Comparison of ENCODE assay signal across 13 cellular contexts in the genomic region with DNA sequence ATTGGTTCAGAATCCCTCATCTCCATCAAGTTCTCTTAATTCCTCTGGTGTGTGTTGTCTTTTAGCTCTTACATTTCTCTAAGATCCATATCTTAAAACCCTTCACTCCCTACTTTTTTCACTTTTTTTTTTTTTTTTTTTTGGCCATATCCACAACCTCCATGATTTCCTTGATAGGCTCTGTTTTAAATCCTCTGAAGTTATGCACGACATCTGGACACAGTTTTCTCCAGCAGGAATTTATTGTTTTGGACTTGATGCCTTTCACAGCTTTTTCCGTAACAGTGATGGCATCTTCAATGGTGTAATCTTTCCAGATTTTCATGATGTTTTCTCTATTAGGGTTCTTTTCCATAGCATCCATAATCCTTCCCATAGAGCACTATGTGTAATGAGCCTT. TPM values are rescaled to one million over a fixed set of nuclear protein-coding genes. Genes with fewer than 3 reads are reported as not detected.
DNase-seq lines count a peak whose midpoint lies in the region; ATAC-seq and TF ChIP-seq lines count a peak whose summit lies in the region.
"Had no signal": no experiment of that assay in that cellular context is flagged by ENCODE, and none has a peak within 500 bp of the region (broad histone marks: within the 10 kb centered on the region; RNA-seq: fewer than 3 reads in every experiment).

No MANE protein-coding gene starts in this region.

- H3K4me3 ChIP-seq in mucosa of rectum (ENCODE audit: low read length in 2 of 2) (no peak overlapping the region), vagina (no peak overlapping the region)
- H3K4me3 ChIP-seq: right atrium auricular region had no signal

- TF ChIP-seq CTCF in vagina (IDR thresholded peaks at IDR 0.05): no peak

- no peak for ATAC-seq in activated T-helper 17 cell treated with anti-CD3 and anti-CD28 coated beads, Interleukin-2, amount 50 U/mL, for 72 hours (replicated peaks)
- ATAC-seq: natural killer cell treated with Interleukin-12 subunit alpha and Interleukin-12 subunit beta and Interleukin-15 and Interleukin-18, amount 100 ng/mL, for 72 hours had no signal

- peak overlapping the region; percentile 9 for H3K4me3 Mint-ChIP-seq in activated naive CD8-positive, alpha-beta T cell
- H3K4me3 Mint-ChIP-seq in activated naive CD8-positive, alpha-beta T cell treated with anti-CD3 and anti-CD28 coated beads for 36 hours: no peak overlapping the region
- no peak overlapping the region for H3K4me3 Mint-ChIP-seq in activated T-helper 17 cell treated with anti-CD3 and anti-CD28 coated beads, Interleukin-2, amount 50 U/mL, for 72 hours
- H3K4me3 Mint-ChIP-seq: natural killer cell treated with Interleukin-12 subunit alpha and Interleukin-12 subunit beta and Interleukin-15 and Interleukin-18, amount 100 ng/mL, for 72 hours had no signal

- H3K36me3 Mint-ChIP-seq in activated naive CD8-positive, alpha-beta T cell: peaks cover 8% of the 10 kb centered on the region
- peaks cover 36% of the 10 kb centered on the region for H3K36me3 Mint-ChIP-seq in activated naive CD8-positive, alpha-beta T cell treated with anti-CD3 and anti-CD28 coated beads for 36 hours
- H3K36me3 Mint-ChIP-seq in activated T-helper 17 cell treated with anti-CD3 and anti-CD28 coated beads, Interleukin-2, amount 50 U/mL, for 72 hours (ENCODE audit: low read depth): peaks cover 13% of the 10 kb centered on the region
- H3K36me3 Mint-ChIP-seq: natural killer cell treated with Interleukin-12 subunit alpha and Interleukin-12 subunit beta and Interleukin-15 and Interleukin-18, amount 100 ng/mL, for 72 hours had no signal

- no peak for DNase-seq in activated naive CD8-positive, alpha-beta T cell treated with anti-CD3 and anti-CD28 coated beads for 36 hours
- no peak for DNase-seq in vagina (ENCODE audit: extremely low spot score in 2 of 2)
- no peak for DNase-seq in activated gamma-delta T cell (lab: John Stamatoyannopoulos, UW)
- no peak for DNase-seq in H4 (ENCODE audit: low spot score)
- no peak for DNase-seq in NCI-H2196 (lab: John Stamatoyannopoulos, UW; ENCODE audit: unreplicated experiment)
- DNase-seq: activated CD8-positive, alpha-beta memory T cell treated with anti-CD3 and anti-CD28 coated beads, Interleukin-2, amount 50 U/mL, for 4 hours; NCI-H1417 treated with DMSO at 0.1 percent for 48 hours had no signal

- H3K36me3 ChIP-seq in mucosa of rectum (ENCODE audit: control insufficient read depth in 2 of 2, insufficient read depth in 2 of 2, low read length in 2 of 2) (peaks cover 0 to 3% of the 10 kb centered on the region in 2 donors), vagina (no peaks in the 10 kb centered on the region)
- H3K36me3 ChIP-seq: right atrium auricular region had no signal

- peak overlapping the region; percentile 52 for H3K27ac Mint-ChIP-seq in activated naive CD8-positive, alpha-beta T cell
- no peak overlapping the region for H3K27ac Mint-ChIP-seq in activated naive CD8-positive, alpha-beta T cell treated with anti-CD3 and anti-CD28 coated beads for 36 hours
- H3K27ac Mint-ChIP-seq in activated T-helper 17 cell treated with anti-CD3 and anti-CD28 coated beads, Interleukin-2, amount 50 U/mL, for 72 hours: peak overlapping the region; percentile 17
- H3K27ac Mint-ChIP-seq: natural killer cell treated with Interleukin-12 subunit alpha and Interleukin-12 subunit beta and Interleukin-15 and Interleukin-18, amount 100 ng/mL, for 72 hours had no signal

- H3K4me1 ChIP-seq in mucosa of rectum (ENCODE audit: control insufficient read depth in 2 of 2, insufficient read depth in 2 of 2, low read length in 2 of 2) (peaks cover 0 to 5% of the 10 kb centered on the region in 2 donors), vagina (peaks cover 28% of the 10 kb centered on the region)

- peak overlapping the region; percentile 5 to 10 for H3K27ac ChIP-seq in mucosa of rectum (ENCODE audit: low read depth in 2 of 2, low read length in 2 of 2)
- H3K27ac ChIP-seq in vagina: peak overlapping the region; percentile 57
- H3K27ac ChIP-seq: right atrium auricular region had no signal

- intact Hi-C loops in vagina (cut with DNase I): no loop called here

- H3K9me3 ChIP-seq in mucosa of rectum (ENCODE audit: control insufficient read depth in 2 of 2, low read length in 2 of 2) (no peaks in the 10 kb centered on the region), vagina (no peaks in the 10 kb centered on the region)
- H3K9me3 ChIP-seq: right atrium auricular region had no signal

- H3K27me3 ChIP-seq in mucosa of rectum (ENCODE audit: control insufficient read depth in 2 of 2, insufficient read depth in 2 of 2, low read length in 2 of 2): no peaks in the 10 kb centered on the region
- no peaks in the 10 kb centered on the region for H3K27me3 ChIP-seq in vagina
- H3K27me3 ChIP-seq: right atrium auricular region had no signal

- H3K9ac ChIP-seq in mucosa of rectum (ENCODE audit: low read depth in 1 of 2, low read length in 2 of 2): no peak overlapping the region

- no peak for TF ChIP-seq POLR2A in vagina (IDR thresholded peaks at IDR 0.05)

- peaks cover 76% of the 10 kb centered on the region for H3K4me1 Mint-ChIP-seq in activated naive CD8-positive, alpha-beta T cell (ENCODE audit: low read depth)
- H3K4me1 Mint-ChIP-seq in activated naive CD8-positive, alpha-beta T cell treated with anti-CD3 and anti-CD28 coated beads for 36 hours: peaks cover 54% of the 10 kb centered on the region
- H3K4me1 Mint-ChIP-seq in activated T-helper 17 cell treated with anti-CD3 and anti-CD28 coated beads, Interleukin-2, amount 50 U/mL, for 72 hours: peaks cover 17% of the 10 kb centered on the region

- peaks cover 3% of the 10 kb centered on the region for H3K9me3 Mint-ChIP-seq in activated naive CD8-positive, alpha-beta T cell (ENCODE audit: low read depth)
- no peaks in the 10 kb centered on the region for H3K9me3 Mint-ChIP-seq in activated naive CD8-positive, alpha-beta T cell treated with anti-CD3 and anti-CD28 coated beads for 36 hours
- no peaks in the 10 kb centered on the region for H3K9me3 Mint-ChIP-seq in activated T-helper 17 cell treated with anti-CD3 and anti-CD28 coated beads, Interleukin-2, amount 50 U/mL, for 72 hours
- H3K9me3 Mint-ChIP-seq: IgD-negative memory B cell; natural killer cell treated with Interleukin-12 subunit alpha and Interleukin-12 subunit beta and Interleukin-15 and Interleukin-18, amount 100 ng/mL, for 72 hours had no signal

- no peaks in the 10 kb centered on the region for H3K27me3 Mint-ChIP-seq in activated naive CD8-positive, alpha-beta T cell
- no peaks in the 10 kb centered on the region for H3K27me3 Mint-ChIP-seq in activated naive CD8-positive, alpha-beta T cell treated with anti-CD3 and anti-CD28 coated beads for 36 hours
- H3K27me3 Mint-ChIP-seq in activated T-helper 17 cell treated with anti-CD3 and anti-CD28 coated beads, Interleukin-2, amount 50 U/mL, for 72 hours: no peaks in the 10 kb centered on the region
- H3K27me3 Mint-ChIP-seq: IgD-negative memory B cell; natural killer cell treated with Interleukin-12 subunit alpha and Interleukin-12 subunit beta and Interleukin-15 and Interleukin-18, amount 100 ng/mL, for 72 hours had no signal

RNA-seq across cellular contexts. Expression of a gene that starts 57.0 kb away (rescaled TPM):
- total RNA-seq in activated naive CD8-positive, alpha-beta T cell treated with anti-CD3 and anti-CD28 coated beads for 36 hours: 10 to 100 TPM; 58.1 to 66.4 TPM
- total RNA-seq in activated T-helper 17 cell treated with anti-CD3 and anti-CD28 coated beads, Interleukin-2, amount 50 U/mL, for 72 hours: 10 to 100 TPM; 55.4 to 64.2 TPM
- total RNA-seq in vagina: 47.1 TPM
- total RNA-seq in H4 (2014; rRNA removed; shearing (Covaris generic)): 10.2 and 12.3 TPM in 2 replicates
